In genomic region chr7:99543081-99543671, GRCh38 we compare ENCODE assay signal across 15 cellular contexts. TPM values are rescaled to one million over a fixed set of nuclear protein-coding genes. Genes with fewer than 3 reads are reported as not detected.
DNase-seq lines count a peak whose midpoint lies in the region; ATAC-seq and TF ChIP-seq lines count a peak whose summit lies in the region.
"Had no signal": no experiment of that assay in that cellular context is flagged by ENCODE, and none has a peak within 500 bp of the region (broad histone marks: within the 10 kb centered on the region; RNA-seq: fewer than 3 reads in every experiment).

No MANE protein-coding gene starts in this region.

- H3K27ac ChIP-seq in trophoblast cell (ENCODE audit: low read depth, low read length), result no peak overlapping the region
- H3K27ac ChIP-seq in osteoblast (ENCODE audit: low read depth, low read length), result no peak overlapping the region
- H3K27ac ChIP-seq: 22Rv1; A549; BLaER1 treated with 17β-estradiol and CSF1 and Interleukin-3, amounts not matched to agents 10 nM and 100 nM had no signal

- no peaks in the 10 kb centered on the region for H4K20me1 ChIP-seq in osteoblast (ENCODE audit: insufficient read depth, low read length)
- H4K20me1 ChIP-seq: BLaER1 treated with 17β-estradiol and CSF1 and Interleukin-3, amounts not matched to agents 10 nM and 100 nM had no signal

- peak; percentile 22 for ATAC-seq in esophagus mucosa
- ATAC-seq: A549; CD8-positive, alpha-beta T cell had no signal

- no peaks in the 10 kb centered on the region for H3K4me1 ChIP-seq in trophoblast cell (ENCODE audit: control insufficient read depth in 1 of 2, insufficient read depth in 2 of 2, low read length in 2 of 2)
- H3K4me1 ChIP-seq in osteoblast (ENCODE audit: insufficient read depth, low read length), result no peaks in the 10 kb centered on the region
- H3K4me1 ChIP-seq: A549, HAP-1 had no signal

- no peaks in the 10 kb centered on the region for H3K79me1 ChIP-seq in trophoblast cell (ENCODE audit: low read length)

- H3K27me3 Mint-ChIP-seq in activated CD4-positive, alpha-beta T cell treated with anti-CD3 and anti-CD28 coated beads, Interleukin-2, amount 10 ng/mL, durations not matched to agents 24 days and 14 days, result no peaks in the 10 kb centered on the region

- no peak overlapping the region for H3K27ac Mint-ChIP-seq in activated CD4-positive, alpha-beta T cell treated with anti-CD3 and anti-CD28 coated beads, Interleukin-2, amount 10 ng/mL, durations not matched to agents 24 days and 14 days
- H3K27ac Mint-ChIP-seq: CD8-positive, alpha-beta T cell had no signal

- H3K4me3 ChIP-seq in trophoblast cell (ENCODE audit: low read depth, low read length) (peak overlapping the region; percentile 21), osteoblast (ENCODE audit: insufficient read depth, low read length) (no peak overlapping the region)
- H3K4me3 ChIP-seq: A549, HAP-1 had no signal

- no peak overlapping the region for H4K12ac ChIP-seq in trophoblast cell (ENCODE audit: low read depth, low read length)

- H3K9ac ChIP-seq in trophoblast cell (ENCODE audit: low read length), result no peak overlapping the region
- H3K9ac ChIP-seq: BLaER1 treated with 17β-estradiol and CSF1 and Interleukin-3, amounts not matched to agents 10 nM and 100 nM had no signal

- H3K27me3 ChIP-seq in trophoblast cell (ENCODE audit: insufficient read depth, low read length) (no peaks in the 10 kb centered on the region), osteoblast (ENCODE audit: insufficient read depth, low read length) (no peaks in the 10 kb centered on the region)
- H3K27me3 ChIP-seq: BLaER1 treated with 17β-estradiol and CSF1 and Interleukin-3, amounts not matched to agents 10 nM and 100 nM had no signal

- no peak overlapping the region for H4K91ac ChIP-seq in trophoblast cell (ENCODE audit: low read depth, low read length)

- no peak overlapping the region for H3K18ac ChIP-seq in trophoblast cell (ENCODE audit: low read length)

- no peak overlapping the region for H3K23ac ChIP-seq in trophoblast cell (ENCODE audit: low read length)

- no peak overlapping the region for H4K8ac ChIP-seq in trophoblast cell (ENCODE audit: low read depth, low read length)

- peaks cover 33% of the 10 kb centered on the region for H3K36me3 Mint-ChIP-seq in activated CD4-positive, alpha-beta T cell treated with anti-CD3 and anti-CD28 coated beads, Interleukin-2, amount 10 ng/mL, durations not matched to agents 24 days and 14 days (ENCODE audit: low read depth)

- no peak for TF ChIP-seq CTCF in osteoblast (IDR thresholded peaks at IDR 0.05; ENCODE audit: extremely low read depth, low read depth, low read length)

- no peak overlapping the region for H3K4me3 Mint-ChIP-seq in activated CD4-positive, alpha-beta T cell treated with anti-CD3 and anti-CD28 coated beads, Interleukin-2, amount 10 ng/mL, durations not matched to agents 24 days and 14 days
- H3K4me3 Mint-ChIP-seq: CD8-positive, alpha-beta T cell had no signal

- intact Hi-C loops in activated CD4-positive, alpha-beta T cell treated with anti-CD3 and anti-CD28 coated beads, Interleukin-2, amount 10 ng/mL, durations not matched to agents 24 days and 14 days (cut with micrococcal nuclease), result no loop called here

- H2AK5ac ChIP-seq in trophoblast cell (ENCODE audit: low read length), result no peak overlapping the region

- H2AFZ ChIP-seq in trophoblast cell (ENCODE audit: insufficient read depth, low read length, poor library complexity) (no peak overlapping the region), osteoblast (ENCODE audit: low read length) (no peak overlapping the region)

- H3K9me3 ChIP-seq in trophoblast cell (ENCODE audit: insufficient read depth, low read depth, low read length) (peaks cover 17% of the 10 kb centered on the region), osteoblast (ENCODE audit: low read depth, low read length) (peaks cover 16% of the 10 kb centered on the region)

- no peaks in the 10 kb centered on the region for H3K4me1 Mint-ChIP-seq in activated CD4-positive, alpha-beta T cell treated with anti-CD3 and anti-CD28 coated beads, Interleukin-2, amount 10 ng/mL, durations not matched to agents 24 days and 14 days

- no peaks in the 10 kb centered on the region for H3K79me2 ChIP-seq in trophoblast cell (ENCODE audit: control insufficient read depth, insufficient read depth, low read length, poor library complexity)
- H3K79me2 ChIP-seq in osteoblast (ENCODE audit: insufficient read depth, low read length), result no peaks in the 10 kb centered on the region

- H3K9me3 Mint-ChIP-seq in activated CD4-positive, alpha-beta T cell treated with anti-CD3 and anti-CD28 coated beads, Interleukin-2, amount 10 ng/mL, durations not matched to agents 24 days and 14 days, result peaks cover 13% of the 10 kb centered on the region

- no peak overlapping the region for H2BK12ac ChIP-seq in trophoblast cell (ENCODE audit: low read length)

- H3K4ac ChIP-seq in trophoblast cell (ENCODE audit: low read depth, low read length), result no peak overlapping the region

- peaks cover 3 to 11% of the 10 kb centered on the region in 2 experiments for H3K36me3 ChIP-seq in trophoblast cell (ENCODE audit: control insufficient read depth in 1 of 2, insufficient read depth in 2 of 2, low read length in 2 of 2)
- H3K36me3 ChIP-seq in osteoblast (ENCODE audit: insufficient read depth, low read length), result peaks cover 8% of the 10 kb centered on the region

- H2BK5ac ChIP-seq in trophoblast cell (ENCODE audit: low read depth, low read length, poor library complexity), result no peak overlapping the region

- H3K4me2 ChIP-seq in trophoblast cell (ENCODE audit: low read length) (no peak overlapping the region), osteoblast (ENCODE audit: insufficient read depth, low read length) (no peak overlapping the region)
- H3K4me2 ChIP-seq: A549; BLaER1 treated with 17β-estradiol and CSF1 and Interleukin-3, amounts not matched to agents 10 nM and 100 nM had no signal

- peak; percentile 44 for DNase-seq in activated CD4-positive, alpha-beta T cell treated with anti-CD3 and anti-CD28 coated beads, Interleukin-2, amount 10 ng/mL, durations not matched to agents 24 days and 14 days
- no peak for DNase-seq in activated CD4-positive, alpha-beta T cell treated with anti-CD3 and anti-CD28 coated beads for 4 hours
- DNase-seq in trophoblast cell, result no peak
- DNase-seq in osteoblast (ENCODE audit: insufficient read length, low spot score, missing footprints), result no peak
- DNase-seq in NCI-H524 treated with DMSO at 0.1 percent for 48 hours (lab: John Stamatoyannopoulos, UW), result no peak
- DNase-seq: Calu3; CD8-positive, alpha-beta T cell; DMS79 treated with DMSO at 0.1 percent for 48 hours; GF-D8; GOT3 had no signal

- H2BK120ac ChIP-seq in trophoblast cell (ENCODE audit: insufficient read depth, low read length, poor library complexity), result no peak overlapping the region

- no CpG with 5 or more reads among the region's 34 CpGs for WGBS in trophoblast cell (ENCODE audit: extremely low coverage, insufficient coverage, insufficient read length)

- no peak overlapping the region for H3K14ac ChIP-seq in trophoblast cell (ENCODE audit: low read length)

RNA-seq across cellular contexts. Expression of gene FAM200A, which starts 8.7 kb away (rescaled TPM):
- total RNA-seq in activated CD4-positive, alpha-beta T cell treated with anti-CD3 and anti-CD28 coated beads, Interleukin-2, amount 10 ng/mL, durations not matched to agents 24 days and 14 days, result 4.7 and 5.8 TPM in 2 replicates
- total RNA-seq in esophagus mucosa (3.3 TPM), osteoblast (7.6 and 8.5 TPM in 2 replicates)
- 4.3 and 4.6 TPM in 2 replicates for polyA plus RNA-seq in trophoblast cell (2013)

RNA-seq across cellular contexts. Expression of gene ZNF655, which starts 15.3 kb away (rescaled TPM):
- 76.2 and 76.4 TPM in 2 replicates for total RNA-seq in activated CD4-positive, alpha-beta T cell treated with anti-CD3 and anti-CD28 coated beads, Interleukin-2, amount 10 ng/mL, durations not matched to agents 24 days and 14 days
- total RNA-seq in esophagus mucosa (49.9 TPM), osteoblast (75.1 and 76.7 TPM in 2 replicates)
- 38.5 and 40.3 TPM in 2 replicates for polyA plus RNA-seq in trophoblast cell (2013)
- total RNA-seq: Calu3 had no signal

RNA-seq across cellular contexts. Expression of gene ZKSCAN5, which starts 38.7 kb away (rescaled TPM):
- 7.2 TPM in 2 replicates for total RNA-seq in activated CD4-positive, alpha-beta T cell treated with anti-CD3 and anti-CD28 coated beads, Interleukin-2, amount 10 ng/mL, durations not matched to agents 24 days and 14 days
- total RNA-seq in esophagus mucosa (3.3 TPM), osteoblast (12.3 and 12.7 TPM in 2 replicates)
- 7.8 and 8.4 TPM in 2 replicates for polyA plus RNA-seq in trophoblast cell (2013)

RNA-seq across cellular contexts. Expression of gene ZNF394, which starts 43.1 kb away (rescaled TPM):
- 38.1 and 38.7 TPM in 2 replicates for total RNA-seq in activated CD4-positive, alpha-beta T cell treated with anti-CD3 and anti-CD28 coated beads, Interleukin-2, amount 10 ng/mL, durations not matched to agents 24 days and 14 days
- total RNA-seq in esophagus mucosa (15.4 TPM), osteoblast (32.1 and 34.7 TPM in 2 replicates)
- 16.9 and 18.0 TPM in 2 replicates for polyA plus RNA-seq in trophoblast cell (2013)

RNA-seq across cellular contexts. Expression of gene TMEM225B, which starts 54.9 kb away (rescaled TPM):
- total RNA-seq in activated CD4-positive, alpha-beta T cell treated with anti-CD3 and anti-CD28 coated beads, Interleukin-2, amount 10 ng/mL, durations not matched to agents 24 days and 14 days, result 0.50 and 0.61 TPM in 2 replicates
- 1.00 TPM for total RNA-seq in esophagus mucosa
- polyA plus RNA-seq in trophoblast cell (2013), result 0.51 and 0.74 TPM in 2 replicates
- 0.29 and 0.72 TPM in 2 replicates for total RNA-seq in osteoblast
- total RNA-seq: Calu3 had no signal
